ENCODE assay signal across 8 cellular contexts in the genomic region with DNA sequence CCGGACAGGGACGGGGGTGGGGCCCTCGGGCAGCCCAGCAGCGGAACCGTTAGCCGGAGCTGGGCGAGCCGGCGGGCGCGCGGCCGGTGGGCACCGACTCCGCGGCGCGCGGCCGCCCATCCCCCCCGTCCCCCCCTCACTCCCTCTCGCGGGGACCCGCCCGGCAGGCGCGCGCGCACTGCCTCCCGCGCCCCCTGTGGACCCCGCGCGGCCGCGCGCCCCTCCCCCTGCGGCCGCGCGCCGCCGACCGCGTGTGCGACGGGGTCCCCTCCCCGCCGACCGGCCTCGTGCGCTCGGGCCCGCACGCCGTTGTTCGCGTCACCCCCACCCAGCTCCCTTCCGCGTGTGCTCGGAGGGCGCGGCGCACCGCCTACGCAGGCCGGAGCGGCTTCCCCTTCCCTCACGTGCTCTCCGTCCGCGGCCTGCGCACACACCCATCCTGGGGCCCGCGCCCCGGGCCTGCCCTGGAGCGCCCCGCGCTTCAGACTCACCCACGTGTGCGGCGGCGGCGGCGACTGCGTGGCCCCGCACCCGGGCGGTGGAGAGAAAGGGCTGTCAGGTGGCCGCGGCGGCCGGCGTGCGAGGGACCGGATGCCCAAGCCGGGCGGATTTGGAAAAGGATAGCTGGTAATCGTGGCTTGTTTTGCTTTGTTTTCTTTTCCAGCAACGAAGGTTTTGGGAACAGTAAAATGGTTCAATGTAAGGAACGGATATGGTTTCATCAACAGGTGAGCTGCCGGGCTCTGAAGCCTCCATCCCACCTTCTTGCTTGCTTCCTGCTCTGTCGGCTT. TPM values are rescaled to one million over a fixed set of nuclear protein-coding genes. Genes with fewer than 3 reads are reported as not detected.
DNase-seq lines count a peak whose midpoint lies in the region; ATAC-seq and TF ChIP-seq lines count a peak whose summit lies in the region.

No MANE protein-coding gene starts in this region.

- peaks cover 3% of the 10 kb centered on the region; the same call in 2 of the 3 replicates for H3K9me3 Mint-ChIP-seq in GM23338
- peaks cover 0 to 2% (median 0%) of the 10 kb centered on the region in 5 experiments for H3K9me3 Mint-ChIP-seq in brain

- peak overlapping the region; percentile 92 for H3K4me2 ChIP-seq in GM23338

- H3K4me1 ChIP-seq in GM23338 (ENCODE audit: insufficient read depth): peaks cover 33% of the 10 kb centered on the region
- peaks cover 39 to 56% (median 45%) of the 10 kb centered on the region in 3 donors for H3K4me1 ChIP-seq in skeletal muscle tissue (ENCODE audit: control insufficient read depth in 3 of 3, insufficient read depth in 3 of 3, low read length in 3 of 3)

- no peaks in the 10 kb centered on the region for H3K9me2 ChIP-seq in GM23338 (ENCODE audit: insufficient read depth)

- H3K27ac ChIP-seq in GM23338 (ENCODE audit: low read depth) (peak overlapping the region; percentile 60; the same call in 1 of the 2 replicates), skeletal muscle tissue (ENCODE audit: low read depth, low read length) (peak overlapping the region; percentile 96)

- H3K27me3 Mint-ChIP-seq in GM23338 (ENCODE audit: insufficient read depth, low read depth, poor library complexity) (peaks cover 12% of the 10 kb centered on the region), brain (peaks cover 16% of the 10 kb centered on the region)

- H3K27me3 ChIP-seq in GM23338 (ENCODE audit: insufficient read depth): no peaks in the 10 kb centered on the region
- no peaks in the 10 kb centered on the region for H3K27me3 ChIP-seq in skeletal muscle tissue (ENCODE audit: control insufficient read depth in 3 of 3, insufficient read depth in 3 of 3, low read length in 3 of 3)

- peak; percentile 11 for ATAC-seq in GM23338

- H3K4me1 Mint-ChIP-seq in GM23338 (peaks cover 41% of the 10 kb centered on the region), brain (peaks cover 71% of the 10 kb centered on the region)

- H3K79me2 ChIP-seq in GM23338 (replicated peaks; ENCODE audit: insufficient read depth): peaks cover 67% of the 10 kb centered on the region

- DNase-seq in GM03348 (ENCODE audit: low spot score) (peak; percentile 90), GM23338 (ENCODE audit: low spot score) (peak; percentile 57), M059J (ENCODE audit: low read depth) (peak; percentile 58), UCSD-AML1 (lab: John Stamatoyannopoulos, UW; ENCODE audit: unreplicated experiment) (peak; percentile 70), NCI-H446 treated with DMSO at 0.1 percent for 48 hours (lab: John Stamatoyannopoulos, UW) (no peak)

- H3K36me3 Mint-ChIP-seq in GM23338 (ENCODE audit: low read depth) (peaks cover 50% of the 10 kb centered on the region), brain (peaks cover 39% of the 10 kb centered on the region)

- H4K20me1 ChIP-seq in GM23338 (replicated peaks; ENCODE audit: insufficient read depth): peaks cover 49% of the 10 kb centered on the region

- H3K27ac Mint-ChIP-seq in GM23338 (peak overlapping the region; percentile 89), brain (peak overlapping the region; percentile 85 to 100 (median 96))

- H3F3A ChIP-seq in GM23338 (replicated peaks; ENCODE audit: low read depth): 0 out of 2 replicates have a peak, but pooled peaks cover under 1% of the 10 kb centered on the region

- H3K4me3 ChIP-seq in GM23338 (peak overlapping the region; percentile 85), iPS-18c (ENCODE audit: insufficient read depth, low read depth, low read length) (peak overlapping the region; percentile 82), skeletal muscle tissue (ENCODE audit: low read length in 3 of 3) (peak overlapping the region; percentile 69 to 76 (median 73))

- H3K9ac ChIP-seq in skeletal muscle tissue (ENCODE audit: low read depth in 1 of 3, low read length in 3 of 3): peak overlapping the region; percentile 67 to 80 (median 76)

- peaks cover 11% of the 10 kb centered on the region for H3K36me3 ChIP-seq in GM23338 (ENCODE audit: insufficient read depth)
- H3K36me3 ChIP-seq in skeletal muscle tissue (ENCODE audit: control insufficient read depth in 3 of 3, insufficient read depth in 3 of 3, low read length in 3 of 3): peaks cover 0 to 8% (median 5%) of the 10 kb centered on the region in 3 donors

- no peaks in the 10 kb centered on the region for H3K9me3 ChIP-seq in iPS-18c (ENCODE audit: control insufficient read depth, insufficient read depth, low read length)
- H3K9me3 ChIP-seq in skeletal muscle tissue (ENCODE audit: control insufficient read depth in 3 of 3, low read length in 3 of 3): no peaks in the 10 kb centered on the region

- H3K4me3 Mint-ChIP-seq in GM23338: peak overlapping the region; percentile 95
- peak overlapping the region; percentile 89 to 99 (median 95) for H3K4me3 Mint-ChIP-seq in brain

- TF ChIP-seq CTCF in GM23338 (conservative IDR thresholded peaks at IDR 0.05; ENCODE audit: low read depth in 2 of 2): no peak
- TF ChIP-seq CTCF in brain (conservative IDR thresholded peaks at IDR 0.05): no peak

- H2AFZ ChIP-seq in GM23338: no peak overlapping the region

TF ChIP-seq in GM23338, 12 proteins besides CTCF, POLR2A, EP300 and RAD21:
- TF ChIP-seq, protein P1, sequence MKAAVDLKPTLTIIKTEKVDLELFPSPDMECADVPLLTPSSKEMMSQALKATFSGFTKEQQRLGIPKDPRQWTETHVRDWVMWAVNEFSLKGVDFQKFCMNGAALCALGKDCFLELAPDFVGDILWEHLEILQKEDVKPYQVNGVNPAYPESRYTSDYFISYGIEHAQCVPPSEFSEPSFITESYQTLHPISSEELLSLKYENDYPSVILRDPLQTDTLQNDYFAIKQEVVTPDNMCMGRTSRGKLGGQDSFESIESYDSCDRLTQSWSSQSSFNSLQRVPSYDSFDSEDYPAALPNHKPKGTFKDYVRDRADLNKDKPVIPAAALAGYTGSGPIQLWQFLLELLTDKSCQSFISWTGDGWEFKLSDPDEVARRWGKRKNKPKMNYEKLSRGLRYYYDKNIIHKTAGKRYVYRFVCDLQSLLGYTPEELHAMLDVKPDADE (IDR thresholded peaks at IDR 0.05): no peak
- peak; percentile 47 for TF ChIP-seq POLR2AphosphoS5 (IDR thresholded peaks at IDR 0.05; ENCODE audit: low read depth)

RNA-seq across cellular contexts. Expression of a gene that starts 0.7 kb away (rescaled TPM):
- total RNA-seq in GM23338 (2014; rRNA removed; shearing (Covaris generic)): 1,206 and 1,282 TPM in 2 replicates
- polyA plus RNA-seq in GM23338 (2016; fragmentation: Nextera tagmentation; extraction: Ambion mirVana) (1,441 and 1,488 TPM in 2 replicates), brain (ENCODE audit: insufficient read depth, low read depth, low replicate concordance) (973 TPM)
- total RNA-seq in M059J (2014; rRNA removed; shearing (Covaris generic)): 851 and 884 TPM in 2 replicates
- 403 TPM for total RNA-seq in skeletal muscle tissue

RNA-seq across cellular contexts. Expression of a gene that starts 24.7 kb away (rescaled TPM):
- 66.5 and 71.2 TPM in 2 replicates for total RNA-seq in GM23338 (2014; rRNA removed; shearing (Covaris generic))
- 122 and 132 TPM in 2 replicates for polyA plus RNA-seq in GM23338 (2016; fragmentation: Nextera tagmentation; extraction: Ambion mirVana)
- total RNA-seq in M059J (2014; rRNA removed; shearing (Covaris generic)): 88.9 and 99.8 TPM in 2 replicates
- 51.4 TPM for polyA plus RNA-seq in brain (ENCODE audit: insufficient read depth, low read depth, low replicate concordance)
- 23.5 TPM for total RNA-seq in skeletal muscle tissue

RNA-seq across cellular contexts. Expression of a gene that starts 57.1 kb away (rescaled TPM):
- 10.8 and 12.8 TPM in 2 replicates for total RNA-seq in GM23338 (2014; rRNA removed; shearing (Covaris generic))
- polyA plus RNA-seq in GM23338 (2016; fragmentation: Nextera tagmentation; extraction: Ambion mirVana): 2.3 and 2.6 TPM in 2 replicates
- not detected in 2 replicates for total RNA-seq in M059J (2014; rRNA removed; shearing (Covaris generic))
- not detected for polyA plus RNA-seq in brain (ENCODE audit: insufficient read depth, low read depth, low replicate concordance)
- total RNA-seq in skeletal muscle tissue: 1.6 TPM
